10 cellular contexts compared by ENCODE assay signal in genomic region chrX:79138658-79139241, GRCh38. TPM values are rescaled to one million over a fixed set of nuclear protein-coding genes. Genes with fewer than 3 reads are reported as not detected.
DNase-seq lines count a peak whose midpoint lies in the region; ATAC-seq and TF ChIP-seq lines count a peak whose summit lies in the region.
"Had no signal": no experiment of that assay in that cellular context is flagged by ENCODE, and none has a peak within 500 bp of the region (broad histone marks: within the 10 kb centered on the region; RNA-seq: fewer than 3 reads in every experiment).

No MANE protein-coding gene starts in this region.

- peak; percentile 86 for ATAC-seq in HG03045 (IDR thresholded peaks at IDR 0.05; ENCODE audit: unreplicated experiment)
- ATAC-seq in upper lobe of left lung (ENCODE audit: low FRiP score in 2 of 2): no peak

- no peak overlapping the region for H3K4me3 ChIP-seq in upper lobe of left lung

- DNase-seq in activated naive CD4-positive, alpha-beta T cell treated with anti-CD3 and anti-CD28 coated beads, Interleukin-2, amount 10 ng/mL, durations not matched to agents 7 days and 5 days: no peak
- DNase-seq in activated naive CD4-positive, alpha-beta T cell treated with Interleukin-2 at 50 U/mL for 16 hours: no peak
- DNase-seq in SIG-M5 (lab: John Stamatoyannopoulos, UW) (peak; percentile 32), NCI-H187 (lab: John Stamatoyannopoulos, UW) (no peak), NCI-H2171 treated with DMSO at 0.1 percent for 48 hours (lab: John Stamatoyannopoulos, UW) (no peak), upper lobe of left lung (no peak)
- DNase-seq in stimulated activated CD4-positive, alpha-beta T cell treated with anti-CD3 and anti-CD28 coated beads, Interleukin-4, amount 100 ng/mL, for 1 hour: no peak
- DNase-seq: NCI-H774, substantia nigra had no signal

- no peaks in the 10 kb centered on the region for H3K9me3 ChIP-seq in upper lobe of left lung

- H3K27me3 Mint-ChIP-seq in activated naive CD4-positive, alpha-beta T cell treated with anti-CD3 and anti-CD28 coated beads, Interleukin-2, amount 10 ng/mL, durations not matched to agents 7 days and 5 days: no peaks in the 10 kb centered on the region

- CTCF ChIA-PET in activated naive CD4-positive, alpha-beta T cell treated with anti-CD3 and anti-CD28 coated beads, Interleukin-2, amount 10 ng/mL, durations not matched to agents 7 days and 5 days (lab: Charles Lee): no interaction called here

- H3K4me3 Mint-ChIP-seq in activated naive CD4-positive, alpha-beta T cell treated with anti-CD3 and anti-CD28 coated beads, Interleukin-2, amount 10 ng/mL, durations not matched to agents 7 days and 5 days: peak overlapping the region; percentile 31

- H3K9me3 Mint-ChIP-seq in activated naive CD4-positive, alpha-beta T cell treated with anti-CD3 and anti-CD28 coated beads, Interleukin-2, amount 10 ng/mL, durations not matched to agents 7 days and 5 days: no peaks in the 10 kb centered on the region

- no peaks in the 10 kb centered on the region for H3K36me3 ChIP-seq in upper lobe of left lung

- peaks cover 39% of the 10 kb centered on the region for H3K4me1 Mint-ChIP-seq in activated naive CD4-positive, alpha-beta T cell treated with anti-CD3 and anti-CD28 coated beads, Interleukin-2, amount 10 ng/mL, durations not matched to agents 7 days and 5 days

- H3K27me3 ChIP-seq in upper lobe of left lung: no peaks in the 10 kb centered on the region

- no peaks in the 10 kb centered on the region for H3K36me3 Mint-ChIP-seq in activated naive CD4-positive, alpha-beta T cell treated with anti-CD3 and anti-CD28 coated beads, Interleukin-2, amount 10 ng/mL, durations not matched to agents 7 days and 5 days

- no peak for TF ChIP-seq EP300 in upper lobe of left lung (IDR thresholded peaks at IDR 0.05)

- H3K4me1 ChIP-seq in upper lobe of left lung: no peaks in the 10 kb centered on the region

- no peak for TF ChIP-seq POLR2A in upper lobe of left lung (IDR thresholded peaks at IDR 0.05)

- 41 to 43% methylated on average over 3 of the region's 3 CpGs for WGBS in upper lobe of left lung, 2 donors

- H3K27ac ChIP-seq in upper lobe of left lung: no peak overlapping the region

- no peak for TF ChIP-seq CTCF in upper lobe of left lung (IDR thresholded peaks at IDR 0.05)

- peak overlapping the region; percentile 67 for H3K27ac Mint-ChIP-seq in activated naive CD4-positive, alpha-beta T cell treated with anti-CD3 and anti-CD28 coated beads, Interleukin-2, amount 10 ng/mL, durations not matched to agents 7 days and 5 days

RNA-seq across cellular contexts. Expression of gene GPR174, which starts 5.7 kb away (rescaled TPM):
- 1 to 10 TPM in 4 of 6 donors, under 1 TPM in 2; 0.72 to 3.4 (median 1.3) TPM for total RNA-seq in upper lobe of left lung
